8 cellular contexts compared by ENCODE assay signal in the genomic region with DNA sequence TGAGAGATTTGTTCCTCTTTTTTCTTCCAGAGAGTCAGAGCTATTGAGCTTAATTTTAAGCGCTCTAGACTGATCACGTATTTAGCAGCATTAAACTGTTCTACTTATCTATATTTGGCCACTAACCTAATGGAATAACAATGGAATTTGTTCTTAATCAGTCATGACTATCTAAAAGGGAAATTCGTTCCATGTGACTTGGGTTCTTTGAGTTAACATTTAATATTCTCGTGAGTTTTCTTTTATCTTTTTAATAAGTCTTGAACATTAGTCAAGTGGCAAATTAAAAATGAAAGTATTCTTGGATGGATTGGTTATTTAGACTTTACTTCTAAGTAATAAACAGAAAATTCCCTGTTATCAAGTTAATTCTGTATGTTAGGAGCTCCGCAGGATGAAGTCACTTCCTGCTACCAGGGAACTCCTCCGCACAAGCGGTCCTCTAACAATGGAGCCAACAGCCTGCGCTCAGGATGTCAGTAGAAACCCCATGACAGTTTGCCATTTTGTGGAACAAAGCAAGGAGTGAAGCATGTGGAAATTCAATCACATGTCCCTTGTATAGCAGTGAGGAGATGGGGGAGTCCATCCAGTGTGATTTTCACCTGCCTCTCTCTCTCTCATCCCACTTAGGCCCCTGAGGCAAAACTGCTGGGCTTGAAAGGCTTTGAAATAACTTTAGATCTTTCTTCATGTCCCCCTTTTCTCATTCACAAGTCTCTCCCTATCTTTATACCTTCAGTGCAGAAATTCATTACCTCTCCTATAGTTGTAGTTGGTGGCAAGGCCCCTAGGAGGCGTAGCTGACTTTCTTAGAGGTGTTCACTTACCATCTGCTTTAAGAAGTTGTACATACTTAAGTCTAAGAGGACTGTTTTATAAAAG.
DNase-seq lines count a peak whose midpoint lies in the region; ATAC-seq and TF ChIP-seq lines count a peak whose summit lies in the region.

No MANE protein-coding gene starts in this region.

- H3K36me3 ChIP-seq in vagina = peaks cover 0 to 9% of the 10 kb centered on the region in 2 donors

- peak; percentile 56 for ATAC-seq in GM21717 (IDR thresholded peaks at IDR 0.05; ENCODE audit: unreplicated experiment)
- ATAC-seq in HG02623 (IDR thresholded peaks at IDR 0.05; ENCODE audit: unreplicated experiment) = no peak

- DNase-seq in D341Med (ENCODE audit: low spot score) = peak; percentile 68
- peak; percentile 3 for DNase-seq in RWPE1 (ENCODE audit: low spot score)
- DNase-seq in fibroblast of villous mesenchyme (ENCODE audit: low read depth) = peak; percentile 21
- peak; percentile 22 for DNase-seq in stimulated activated CD4-positive, alpha-beta T cell treated with anti-CD3 and anti-CD28 coated beads, Interleukin-1b, Interleukin-23, amount 100 ng/mL, for 48 hours
- DNase-seq in vagina (ENCODE audit: extremely low spot score in 2 of 2) = no peak
- no peak for DNase-seq in activated gamma-delta T cell treated with Interleukin-2 at 50 U/mL for 16 hours

- no peak overlapping the region for H3K27ac ChIP-seq in RWPE1
- H3K27ac ChIP-seq in vagina = no peak overlapping the region

- no peak overlapping the region for H3K4me3 ChIP-seq in fibroblast of villous mesenchyme (ENCODE audit: low read depth, low read length)
- H3K4me3 ChIP-seq in vagina = no peak overlapping the region

- POLR2A ChIA-PET in RWPE1 (lab: Yijun Ruan, JAX; ENCODE audit: low non-redundant PET) = no interaction called here

- no peaks in the 10 kb centered on the region for H3K9me3 ChIP-seq in vagina

- no peaks in the 10 kb centered on the region for H3K27me3 ChIP-seq in vagina

- no peaks in the 10 kb centered on the region for H3K4me1 ChIP-seq in vagina

- CTCF ChIA-PET in RWPE1 (lab: Yijun Ruan, JAX) = no interaction called here

- intact Hi-C loops in vagina (cut with DNase I) = no loop called here

- TF ChIP-seq CTCF in RWPE1 (conservative IDR thresholded peaks at IDR 0.05; ENCODE audit: low read depth) = peak; percentile 43
- peak; percentile 71 for TF ChIP-seq CTCF in fibroblast of villous mesenchyme (IDR thresholded peaks at IDR 0.05; ENCODE audit: insufficient read depth, low read depth, low read length)
- no peak for TF ChIP-seq CTCF in vagina (IDR thresholded peaks at IDR 0.05)

- TF ChIP-seq POLR2A in vagina (IDR thresholded peaks at IDR 0.05) = no peak

Comparison
In these comparisons a context has a peak if more than half of its experiments do, and no peak if none do; other contexts are left out.
1. DNase-seq: peak in D341Med (single experiment), RWPE1 (single experiment), fibroblast of villous mesenchyme (single experiment) and stimulated activated CD4-positive, alpha-beta T cell treated with anti-CD3 and anti-CD28 coated beads, Interleukin-1b, Interleukin-23, amount 100 ng/mL, for 48 hours (single experiment); none in vagina (0 of 2) and activated gamma-delta T cell treated with Interleukin-2 at 50 U/mL for 16 hours (single experiment).
2. CTCF ChIP-seq: peak in RWPE1 (single experiment) and fibroblast of villous mesenchyme (single experiment); none in vagina (0 of 3).